Comparison of ENCODE assay signal across 6 cellular contexts in genomic region chr1:153968000-153968363, GRCh38. TPM values are rescaled to one million over a fixed set of nuclear protein-coding genes. Genes with fewer than 3 reads are reported as not detected.
DNase-seq lines count a peak whose midpoint lies in the region.

No MANE protein-coding gene starts in this region.

- peak overlapping the region; percentile 82 for H4K12ac ChIP-seq in trophoblast cell (ENCODE audit: low read depth, low read length)

- peak overlapping the region; percentile 51 for H3K14ac ChIP-seq in trophoblast cell (ENCODE audit: low read length)

- peak overlapping the region; percentile 25 for H3K4me3 ChIP-seq in trophoblast cell (ENCODE audit: low read depth, low read length)

- H4K8ac ChIP-seq in trophoblast cell (ENCODE audit: low read depth, low read length) = peak overlapping the region; percentile 75

- H3K4ac ChIP-seq in trophoblast cell (ENCODE audit: low read depth, low read length) = peak overlapping the region; percentile 50

- H3K9me3 ChIP-seq in trophoblast cell (ENCODE audit: insufficient read depth, low read depth, low read length) = no peaks in the 10 kb centered on the region

- peak; percentile 40 for DNase-seq in NCI-H1436 (lab: John Stamatoyannopoulos, UW)
- no peak for DNase-seq in NCI-H1436 treated with DMSO at 0.1 percent for 48 hours (lab: John Stamatoyannopoulos, UW)
- DNase-seq in cerebellum (ENCODE audit: low spot score) = peak; percentile 49
- no peak for DNase-seq in trophoblast cell
- DNase-seq in NCI-H1930 (lab: John Stamatoyannopoulos, UW) = no peak
- DNase-seq in iPS-NIHi7 (ENCODE audit: extremely low spot score) = no peak

- peaks cover 6 to 10% of the 10 kb centered on the region in 2 experiments for H3K4me1 ChIP-seq in trophoblast cell (ENCODE audit: control insufficient read depth in 1 of 2, insufficient read depth in 2 of 2, low read length in 2 of 2)

- H3K4me2 ChIP-seq in trophoblast cell (ENCODE audit: low read length) = peak overlapping the region; percentile 86

- no peak overlapping the region for H3K9ac ChIP-seq in trophoblast cell (ENCODE audit: low read length)

- H3K79me1 ChIP-seq in trophoblast cell (ENCODE audit: low read length) = peaks cover 20% of the 10 kb centered on the region

- peaks cover 6% of the 10 kb centered on the region for H3K79me2 ChIP-seq in trophoblast cell (ENCODE audit: control insufficient read depth, insufficient read depth, low read length, poor library complexity)

- H4K91ac ChIP-seq in trophoblast cell (ENCODE audit: low read depth, low read length) = peak overlapping the region; percentile 69

- H3K27ac ChIP-seq in trophoblast cell (ENCODE audit: low read depth, low read length) = peak overlapping the region; percentile 47

- peak overlapping the region; percentile 49 for H2BK120ac ChIP-seq in trophoblast cell (ENCODE audit: insufficient read depth, low read length, poor library complexity)

- peak overlapping the region; percentile 11 for H2AFZ ChIP-seq in trophoblast cell (ENCODE audit: insufficient read depth, low read length, poor library complexity)

- H3K23ac ChIP-seq in trophoblast cell (ENCODE audit: low read length) = no peak overlapping the region

- H2BK12ac ChIP-seq in trophoblast cell (ENCODE audit: low read length) = no peak overlapping the region

- peak overlapping the region; percentile 67 for H2AK5ac ChIP-seq in trophoblast cell (ENCODE audit: low read length)

- H2BK5ac ChIP-seq in trophoblast cell (ENCODE audit: low read depth, low read length, poor library complexity) = no peak overlapping the region

- WGBS in trophoblast cell (ENCODE audit: extremely low coverage, insufficient coverage, insufficient read length) = no CpG with 5 or more reads among the region's 8 CpGs

- H3K18ac ChIP-seq in trophoblast cell (ENCODE audit: low read length) = peak overlapping the region; percentile 5

- peaks cover 0 to 5% of the 10 kb centered on the region in 2 experiments for H3K36me3 ChIP-seq in trophoblast cell (ENCODE audit: control insufficient read depth in 1 of 2, insufficient read depth in 2 of 2, low read length in 2 of 2)

- H3K27me3 ChIP-seq in trophoblast cell (ENCODE audit: insufficient read depth, low read length) = no peaks in the 10 kb centered on the region

RNA-seq across cellular contexts. Expression of gene CREB3L4, which starts 0.3 kb away (rescaled TPM):
- total RNA-seq in cerebellum = 13.8 TPM
- 7.7 and 8.0 TPM in 2 replicates for polyA plus RNA-seq in trophoblast cell (2013)

RNA-seq across cellular contexts. Expression of gene SLC39A1, which starts 4.6 kb away (rescaled TPM):
- total RNA-seq in cerebellum = 22.0 TPM
- 118 and 119 TPM in 2 replicates for polyA plus RNA-seq in trophoblast cell (2013)

RNA-seq across cellular contexts. Expression of gene JTB, which starts 9.5 kb away (rescaled TPM):
- total RNA-seq in cerebellum = 29.2 TPM
- polyA plus RNA-seq in trophoblast cell (2013) = 88.7 and 92.8 TPM in 2 replicates

RNA-seq across cellular contexts. Expression of gene CRTC2, which starts 9.6 kb away (rescaled TPM):
- total RNA-seq in cerebellum = 13.2 TPM
- polyA plus RNA-seq in trophoblast cell (2013) = 37.4 and 41.0 TPM in 2 replicates

RNA-seq across cellular contexts. Expression of gene RAB13, which starts 18.2 kb away (rescaled TPM):
- 11.2 TPM for total RNA-seq in cerebellum
- 141 and 148 TPM in 2 replicates for polyA plus RNA-seq in trophoblast cell (2013)

Comparison
In these comparisons a context has a peak if more than half of its experiments do, and no peak if none do; other contexts are left out.
1. DNase-seq: peak in NCI-H1436 (single experiment) and cerebellum (single experiment); none in NCI-H1436 treated with DMSO at 0.1 percent for 48 hours (single experiment), trophoblast cell (0 of 2), NCI-H1930 (0 of 2) and iPS-NIHi7 (single experiment).